In the genomic region with DNA sequence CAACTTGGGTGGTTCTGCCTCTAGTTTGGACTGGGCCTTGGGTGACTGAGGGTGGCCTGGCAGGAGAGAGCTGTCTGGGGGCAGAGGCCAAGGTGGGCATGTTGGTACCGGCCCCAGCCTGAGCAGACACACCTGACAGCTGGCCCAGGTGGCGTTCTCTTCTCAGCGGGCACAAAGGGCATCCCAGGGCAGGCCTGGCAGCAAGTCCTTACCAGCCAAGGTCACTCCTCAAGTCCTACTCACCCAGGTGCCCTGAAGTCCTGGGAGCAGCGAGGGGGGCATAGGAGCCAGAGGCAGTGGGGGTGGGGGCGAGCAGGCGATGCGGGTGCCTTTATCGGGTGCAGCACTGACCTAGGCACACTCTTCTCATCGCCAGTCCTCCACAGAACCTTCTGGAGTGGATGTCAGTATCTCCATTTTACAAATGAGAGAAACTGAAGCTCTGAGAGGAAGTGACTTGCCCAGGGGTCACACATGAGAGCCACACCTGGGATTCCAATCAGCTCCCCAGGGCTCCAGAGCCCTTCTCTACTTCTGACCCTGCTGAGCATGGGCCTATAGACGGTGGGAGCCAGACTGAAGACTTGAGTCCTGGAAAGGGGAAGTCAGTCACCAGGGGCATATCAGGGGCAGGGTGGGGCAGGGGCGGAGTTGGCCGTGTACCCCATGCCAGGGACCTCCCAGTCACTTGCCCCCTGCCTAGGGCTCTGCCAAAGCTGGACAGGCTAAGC, we compare ENCODE assay signal across 1 cellular context.
TF ChIP-seq lines count a peak whose summit lies in the region.

No MANE protein-coding gene starts in this region.

TF ChIP-seq in H1, 55 proteins besides CTCF, POLR2A, EP300 and RAD21:
- TF ChIP-seq YY1 (IDR thresholded peaks at IDR 0.05; ENCODE audit: low read depth, low read length) = no peak
- TF ChIP-seq TAF1 (IDR thresholded peaks at IDR 0.05; ENCODE audit: low read depth, low read length) = no peak
- TF ChIP-seq SIN3A (conservative IDR thresholded peaks at IDR 0.05 in 1 of 2, IDR thresholded peaks at IDR 0.05 in 1 of 2; ENCODE audit: low read depth in 1 of 2, low read length in 2 of 2) = no peak
- TF ChIP-seq, protein P1, sequence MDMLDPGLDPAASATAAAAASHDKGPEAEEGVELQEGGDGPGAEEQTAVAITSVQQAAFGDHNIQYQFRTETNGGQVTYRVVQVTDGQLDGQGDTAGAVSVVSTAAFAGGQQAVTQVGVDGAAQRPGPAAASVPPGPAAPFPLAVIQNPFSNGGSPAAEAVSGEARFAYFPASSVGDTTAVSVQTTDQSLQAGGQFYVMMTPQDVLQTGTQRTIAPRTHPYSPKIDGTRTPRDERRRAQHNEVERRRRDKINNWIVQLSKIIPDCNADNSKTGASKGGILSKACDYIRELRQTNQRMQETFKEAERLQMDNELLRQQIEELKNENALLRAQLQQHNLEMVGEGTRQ (IDR thresholded peaks at IDR 0.05; ENCODE audit: low read length) = no peak
- TF ChIP-seq RXRA (IDR thresholded peaks at IDR 0.05; ENCODE audit: insufficient read depth, low read depth, low read length) = no peak
- TF ChIP-seq, protein P2, sequence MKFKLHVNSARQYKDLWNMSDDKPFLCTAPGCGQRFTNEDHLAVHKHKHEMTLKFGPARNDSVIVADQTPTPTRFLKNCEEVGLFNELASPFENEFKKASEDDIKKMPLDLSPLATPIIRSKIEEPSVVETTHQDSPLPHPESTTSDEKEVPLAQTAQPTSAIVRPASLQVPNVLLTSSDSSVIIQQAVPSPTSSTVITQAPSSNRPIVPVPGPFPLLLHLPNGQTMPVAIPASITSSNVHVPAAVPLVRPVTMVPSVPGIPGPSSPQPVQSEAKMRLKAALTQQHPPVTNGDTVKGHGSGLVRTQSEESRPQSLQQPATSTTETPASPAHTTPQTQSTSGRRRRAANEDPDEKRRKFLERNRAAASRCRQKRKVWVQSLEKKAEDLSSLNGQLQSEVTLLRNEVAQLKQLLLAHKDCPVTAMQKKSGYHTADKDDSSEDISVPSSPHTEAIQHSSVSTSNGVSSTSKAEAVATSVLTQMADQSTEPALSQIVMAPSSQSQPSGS (IDR thresholded peaks at IDR 0.05; ENCODE audit: low read length) = no peak
- TF ChIP-seq SP2 (IDR thresholded peaks at IDR 0.05; ENCODE audit: low read length) = no peak
